ENCODE assay signal across 11 cellular contexts in the genomic region with DNA sequence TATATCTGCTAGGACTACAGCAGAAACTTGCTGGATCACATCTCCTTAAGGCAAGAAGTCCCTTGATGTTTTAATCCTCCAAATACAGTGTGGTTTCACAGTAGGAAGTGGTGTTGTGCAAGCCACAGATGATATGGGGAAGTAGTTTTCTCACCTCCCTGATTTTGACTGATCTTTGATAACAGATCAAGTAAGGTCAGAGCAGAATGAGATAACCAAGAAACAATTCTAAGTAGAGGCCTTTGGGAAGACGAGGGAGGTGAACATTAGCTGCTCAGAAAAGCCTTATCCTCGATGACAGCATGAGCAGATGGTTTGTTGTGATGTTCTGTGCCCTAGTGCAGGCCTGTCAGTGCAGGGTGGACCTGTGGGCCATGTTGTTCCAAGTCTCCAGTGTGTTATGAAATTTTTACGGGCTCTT.
DNase-seq lines count a peak whose midpoint lies in the region; ATAC-seq, FAIRE-seq and TF ChIP-seq lines count a peak whose summit lies in the region.
"Had no signal": no experiment of that assay in that cellular context is flagged by ENCODE, and none has a peak within 500 bp of the region (broad histone marks: within the 10 kb centered on the region; RNA-seq: fewer than 3 reads in every experiment).

No MANE protein-coding gene starts in this region.

- H3K4ac ChIP-seq in H9 (ENCODE audit: low read depth, low read length), result no peak overlapping the region

- H3K4me3 Mint-ChIP-seq in memory B cell (peak overlapping the region; percentile 47), H9 (peak overlapping the region in 1 of 2 experiments; percentile 49; a peak in 1 of 5 replicates)

- H3K36me3 Mint-ChIP-seq in memory B cell, result no peaks in the 10 kb centered on the region
- peaks cover 2 to 5% (median 4%) of the 10 kb centered on the region in 3 experiments; a peak in 4 of 7 replicates for H3K36me3 Mint-ChIP-seq in H9 (ENCODE audit: insufficient read depth in 1 of 3, low read depth in 3 of 3)

- no peaks in the 10 kb centered on the region for H3K36me3 ChIP-seq in bronchial epithelial cell (ENCODE audit: control insufficient read depth, insufficient read depth, low read length)

- H3K27me3 Mint-ChIP-seq in memory B cell (no peaks in the 10 kb centered on the region), H9 (ENCODE audit: low read depth) (no peaks in the 10 kb centered on the region)

- H3K56ac ChIP-seq in H9 (ENCODE audit: insufficient read length, low read depth, low read length), result no peak overlapping the region

- H3K27ac Mint-ChIP-seq in memory B cell (peak overlapping the region; percentile 31), H9 (peak overlapping the region in 1 of 3 experiments; percentile 98; a peak in 2 of 7 replicates)

- no peaks in the 10 kb centered on the region for H3K79me1 ChIP-seq in H9 (ENCODE audit: insufficient read depth, low read depth, low read length, poor library complexity, severe bottlenecking)

- H3K18ac ChIP-seq in H9 (ENCODE audit: insufficient read length, low read depth, low read length), result no peak overlapping the region

- DNase-seq in CMK (ENCODE audit: low read depth) (peak; percentile 80), bronchial epithelial cell (ENCODE audit: low read depth) (peak; percentile 28), memory B cell (ENCODE audit: low spot score in 2 of 2) (no peak), foreskin fibroblast (no peak), kidney glomerular epithelial cell (lab: John Stamatoyannopoulos, UW) (no peak), H9 (no peak)
- DNase-seq in Jurkat, Clone E6-1 (ENCODE audit: low read depth, low spot score), result peak; percentile 86
- DNase-seq in stimulated activated naive CD4-positive, alpha-beta T cell (lab: John Stamatoyannopoulos, UW), result no peak
- DNase-seq: NCI-H146, SHP77 had no signal

- H3K27ac ChIP-seq in H9 (ENCODE audit: insufficient read length, low read depth, low read length), result no peak overlapping the region

- H3K4me1 Mint-ChIP-seq in memory B cell (peaks cover 5% of the 10 kb centered on the region), H9 (peaks cover 12 to 13% of the 10 kb centered on the region in 2 experiments)

- no peaks in the 10 kb centered on the region for H3K23me2 ChIP-seq in H9 (ENCODE audit: insufficient read length, low read depth, low read length, poor library complexity, severe bottlenecking)

- H4K20me1 ChIP-seq in H9 (ENCODE audit: control insufficient read depth, insufficient read depth, insufficient read length), result no peaks in the 10 kb centered on the region

- H2AK5ac ChIP-seq in H9 (ENCODE audit: insufficient read length, low read length), result no peak overlapping the region

- no peaks in the 10 kb centered on the region for H3K27me3 ChIP-seq in bronchial epithelial cell (ENCODE audit: control insufficient read depth, insufficient read depth, low read length)
- H3K27me3 ChIP-seq in H9 (ENCODE audit: insufficient read depth, low read length), result no peaks in the 10 kb centered on the region

- H3K9me3 ChIP-seq in H9 (ENCODE audit: control insufficient read depth, low read depth, low read length), result no peaks in the 10 kb centered on the region

- H3K9ac ChIP-seq in H9 (ENCODE audit: extremely low read depth, insufficient read length, low read length), result no peak overlapping the region

- FAIRE-seq in bronchial epithelial cell (lab: Jason Lieb, UNC), result no peak

- H2AFZ ChIP-seq in H9 (ENCODE audit: low read length), result no peak overlapping the region

- H2BK15ac ChIP-seq in H9 (ENCODE audit: low read depth, low read length), result no peak overlapping the region

- H2BK5ac ChIP-seq in H9 (ENCODE audit: insufficient read length, low read length), result no peak overlapping the region

- no peak overlapping the region for H2BK20ac ChIP-seq in H9 (ENCODE audit: low read depth, low read length, poor library complexity, severe bottlenecking)

- H3K79me2 ChIP-seq in H9 (ENCODE audit: insufficient read depth, low read length), result no peaks in the 10 kb centered on the region

- no peak overlapping the region for H4K91ac ChIP-seq in H9 (ENCODE audit: insufficient read length, low read depth, low read length)

- no peak overlapping the region for H2BK120ac ChIP-seq in H9 (ENCODE audit: low read depth, low read length, poor library complexity, severe bottlenecking)

- no peak overlapping the region for H2BK12ac ChIP-seq in H9 (ENCODE audit: insufficient read length, low read depth, low read length)

- H3K23ac ChIP-seq in H9 (ENCODE audit: insufficient read length, low read depth, low read length), result no peak overlapping the region

- no CpG with 5 or more reads among the region's 3 CpGs for WGBS in H9 (ENCODE audit: extremely low coverage, insufficient read length, low lambda C conversion rate)

- no peaks in the 10 kb centered on the region for H3K4me1 ChIP-seq in H9 (ENCODE audit: insufficient read depth, low read length)

- no peak overlapping the region for H4K5ac ChIP-seq in H9 (ENCODE audit: insufficient read length, low read depth, low read length)

- H3K4me2 ChIP-seq in H9 (ENCODE audit: insufficient read depth, insufficient read length, low read length), result no peak overlapping the region

- no peaks in the 10 kb centered on the region for H3K9me3 Mint-ChIP-seq in memory B cell
- peaks cover 2 to 3% of the 10 kb centered on the region in 2 experiments; a peak in 2 of 5 replicates for H3K9me3 Mint-ChIP-seq in H9

- peak; percentile 49 for ATAC-seq in memory B cell (ENCODE audit: low read depth)
- ATAC-seq: left lobe of liver had no signal

- H4K8ac ChIP-seq in H9 (replicated peaks; ENCODE audit: insufficient read length, low read depth, low read length), result no peak overlapping the region

- no peak overlapping the region for H3T11ph ChIP-seq in H9 (ENCODE audit: low read length)

- no peak overlapping the region for H3K14ac ChIP-seq in H9 (ENCODE audit: insufficient read depth, low read length)

- H3K4me3 ChIP-seq in Jurkat, Clone E6-1 (ENCODE audit: low read length), result peak overlapping the region; percentile 56; the same call in 1 of the 2 replicates
- no peak overlapping the region for H3K4me3 ChIP-seq in bronchial epithelial cell (ENCODE audit: low read depth, low read length)
- H3K4me3 ChIP-seq in foreskin fibroblast (ENCODE audit: low read depth in 1 of 2, low read length in 2 of 2), result no peak overlapping the region

- TF ChIP-seq CTCF in bronchial epithelial cell (IDR thresholded peaks at IDR 0.05; ENCODE audit: insufficient read depth, low read length, severe bottlenecking) (no peak), foreskin fibroblast (IDR thresholded peaks at IDR 0.05; ENCODE audit: low read depth, low read length) (no peak), H9 (conservative IDR thresholded peaks at IDR 0.05) (no peak)

Comparison
In these comparisons a context has a peak if more than half of its experiments do, and no peak if none do; other contexts are left out.
1. DNase-seq: peak in CMK (single experiment), Jurkat, Clone E6-1 (single experiment) and bronchial epithelial cell (single experiment); none in memory B cell (0 of 2), foreskin fibroblast (0 of 2), stimulated activated naive CD4-positive, alpha-beta T cell (0 of 6), kidney glomerular epithelial cell (single experiment) and H9 (single experiment).